Comparison of ENCODE assay signal across 1 cellular context in the genomic region with DNA sequence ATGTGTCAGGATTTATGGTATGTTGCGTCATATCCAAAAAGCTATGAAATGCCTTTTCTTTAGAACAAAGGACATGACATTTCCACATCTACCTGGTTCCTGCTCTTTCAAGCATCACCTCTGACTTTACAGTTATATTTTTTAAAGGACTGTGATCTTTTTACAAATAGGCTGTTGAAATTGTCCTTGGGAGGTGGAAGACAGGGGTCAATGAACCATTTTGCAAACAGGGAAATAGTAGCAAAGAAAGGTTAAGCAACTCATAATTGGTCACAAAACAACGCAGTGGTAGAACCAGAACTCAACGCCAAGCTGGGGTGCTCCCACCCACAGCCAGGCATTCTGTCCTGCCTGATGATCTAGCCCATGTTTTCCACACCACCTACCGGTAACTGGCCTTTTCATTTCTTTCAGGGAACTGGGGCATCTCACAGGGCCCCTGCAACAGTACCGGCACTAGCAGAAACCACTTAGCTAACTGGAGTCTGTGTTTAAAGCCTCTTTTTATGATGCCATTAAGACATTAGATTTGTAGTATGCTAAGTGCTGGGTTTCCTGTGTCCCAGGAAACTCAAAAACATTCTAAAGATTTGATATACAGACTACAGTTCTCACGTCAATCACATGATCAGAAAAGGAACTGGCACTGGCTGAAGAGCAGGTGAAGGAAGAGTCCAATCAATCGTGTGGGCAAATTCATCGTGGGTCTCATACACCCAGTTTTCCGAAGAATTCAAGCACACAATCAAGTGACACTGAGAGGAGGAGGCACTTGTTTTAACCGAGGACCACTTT.
TF ChIP-seq lines count a peak whose summit lies in the region.

No MANE protein-coding gene starts in this region.

TF ChIP-seq in HepG2, 621 proteins besides CTCF, POLR2A, EP300 and RAD21 (continued from another document):
- TF ChIP-seq, protein P1, sequence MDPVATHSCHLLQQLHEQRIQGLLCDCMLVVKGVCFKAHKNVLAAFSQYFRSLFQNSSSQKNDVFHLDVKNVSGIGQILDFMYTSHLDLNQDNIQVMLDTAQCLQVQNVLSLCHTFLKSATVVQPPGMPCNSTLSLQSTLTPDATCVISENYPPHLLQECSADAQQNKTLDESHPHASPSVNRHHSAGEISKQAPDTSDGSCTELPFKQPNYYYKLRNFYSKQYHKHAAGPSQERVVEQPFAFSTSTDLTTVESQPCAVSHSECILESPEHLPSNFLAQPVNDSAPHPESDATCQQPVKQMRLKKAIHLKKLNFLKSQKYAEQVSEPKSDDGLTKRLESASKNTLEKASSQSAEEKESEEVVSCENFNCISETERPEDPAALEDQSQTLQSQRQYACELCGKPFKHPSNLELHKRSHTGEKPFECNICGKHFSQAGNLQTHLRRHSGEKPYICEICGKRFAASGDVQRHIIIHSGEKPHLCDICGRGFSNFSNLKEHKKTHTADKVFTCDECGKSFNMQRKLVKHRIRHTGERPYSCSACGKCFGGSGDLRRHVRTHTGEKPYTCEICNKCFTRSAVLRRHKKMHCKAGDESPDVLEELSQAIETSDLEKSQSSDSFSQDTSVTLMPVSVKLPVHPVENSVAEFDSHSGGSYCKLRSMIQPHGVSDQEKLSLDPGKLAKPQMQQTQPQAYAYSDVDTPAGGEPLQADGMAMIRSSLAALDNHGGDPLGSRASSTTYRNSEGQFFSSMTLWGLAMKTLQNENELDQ (CRISPR knock-in tag; IDR thresholded peaks at IDR 0.05; ENCODE audit: borderline replicate concordance) = peak; percentile 79; the same call in 1 of the 2 replicates
- TF ChIP-seq TCF12 (IDR thresholded peaks at IDR 0.05) (no peak), TCF12 (CRISPR knock-in tag; IDR thresholded peaks at IDR 0.05) (peak; percentile 84; the same call in 1 of the 2 replicates), NFYC (CRISPR knock-in tag; IDR thresholded peaks at IDR 0.05) (no peak; the same call in 1 of the 2 replicates), ZNF563 (CRISPR knock-in tag; IDR thresholded peaks at IDR 0.05) (no peak), ZNF430 (CRISPR knock-in tag; IDR thresholded peaks at IDR 0.05) (peak; percentile 91), ZNF343 (CRISPR knock-in tag; IDR thresholded peaks at IDR 0.05) (peak; percentile 62; the same call in 1 of the 2 replicates), SMARCE1 (IDR thresholded peaks at IDR 0.05; ENCODE audit: borderline replicate concordance) (no peak), RELA (CRISPR knock-in tag; IDR thresholded peaks at IDR 0.05) (no peak; the same call in 1 of the 2 replicates), ZSCAN22 (CRISPR knock-in tag; IDR thresholded peaks at IDR 0.05) (no peak; the same call in 1 of the 2 replicates), IRX3 (CRISPR knock-in tag; IDR thresholded peaks at IDR 0.05; ENCODE audit: borderline replicate concordance, low read depth) (no peak), ZNF619 (CRISPR knock-in tag; IDR thresholded peaks at IDR 0.05) (0 out of 2 replicates have a peak, but pooled peaks have one; percentile 72), ZSCAN21 (CRISPR knock-in tag; IDR thresholded peaks at IDR 0.05; ENCODE audit: borderline replicate concordance) (peak; percentile 96), ZNF652 (CRISPR knock-in tag; IDR thresholded peaks at IDR 0.05; ENCODE audit: borderline replicate concordance, low read depth) (no peak), POGZ (CRISPR knock-in tag; IDR thresholded peaks at IDR 0.05) (peak; percentile 96), ZBTB20 (CRISPR knock-in tag; IDR thresholded peaks at IDR 0.05; ENCODE audit: borderline replicate concordance, low read depth) (peak; percentile 86; the same call in 1 of the 2 replicates), PPARG (CRISPR knock-in tag; conservative IDR thresholded peaks at IDR 0.05) (peak; percentile 96), ZNF317 (CRISPR knock-in tag; IDR thresholded peaks at IDR 0.05) (peak; percentile 60), RAD51 (IDR thresholded peaks at IDR 0.05; ENCODE audit: borderline replicate concordance) (no peak), ZNF10 (CRISPR knock-in tag; IDR thresholded peaks at IDR 0.05; ENCODE audit: borderline replicate concordance, low read depth) (no peak), ZNF7 (CRISPR knock-in tag; IDR thresholded peaks at IDR 0.05) (no peak)
- TF ChIP-seq, protein P2, sequence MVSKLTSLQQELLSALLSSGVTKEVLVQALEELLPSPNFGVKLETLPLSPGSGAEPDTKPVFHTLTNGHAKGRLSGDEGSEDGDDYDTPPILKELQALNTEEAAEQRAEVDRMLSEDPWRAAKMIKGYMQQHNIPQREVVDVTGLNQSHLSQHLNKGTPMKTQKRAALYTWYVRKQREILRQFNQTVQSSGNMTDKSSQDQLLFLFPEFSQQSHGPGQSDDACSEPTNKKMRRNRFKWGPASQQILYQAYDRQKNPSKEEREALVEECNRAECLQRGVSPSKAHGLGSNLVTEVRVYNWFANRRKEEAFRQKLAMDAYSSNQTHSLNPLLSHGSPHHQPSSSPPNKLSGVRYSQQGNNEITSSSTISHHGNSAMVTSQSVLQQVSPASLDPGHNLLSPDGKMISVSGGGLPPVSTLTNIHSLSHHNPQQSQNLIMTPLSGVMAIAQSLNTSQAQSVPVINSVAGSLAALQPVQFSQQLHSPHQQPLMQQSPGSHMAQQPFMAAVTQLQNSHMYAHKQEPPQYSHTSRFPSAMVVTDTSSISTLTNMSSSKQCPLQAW (CRISPR knock-in tag; IDR thresholded peaks at IDR 0.05) = peak; percentile 88
- TF ChIP-seq, protein P3, sequence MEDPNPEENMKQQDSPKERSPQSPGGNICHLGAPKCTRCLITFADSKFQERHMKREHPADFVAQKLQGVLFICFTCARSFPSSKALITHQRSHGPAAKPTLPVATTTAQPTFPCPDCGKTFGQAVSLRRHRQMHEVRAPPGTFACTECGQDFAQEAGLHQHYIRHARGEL (CRISPR knock-in tag; IDR thresholded peaks at IDR 0.05) = no peak
- TF ChIP-seq, protein P4, sequence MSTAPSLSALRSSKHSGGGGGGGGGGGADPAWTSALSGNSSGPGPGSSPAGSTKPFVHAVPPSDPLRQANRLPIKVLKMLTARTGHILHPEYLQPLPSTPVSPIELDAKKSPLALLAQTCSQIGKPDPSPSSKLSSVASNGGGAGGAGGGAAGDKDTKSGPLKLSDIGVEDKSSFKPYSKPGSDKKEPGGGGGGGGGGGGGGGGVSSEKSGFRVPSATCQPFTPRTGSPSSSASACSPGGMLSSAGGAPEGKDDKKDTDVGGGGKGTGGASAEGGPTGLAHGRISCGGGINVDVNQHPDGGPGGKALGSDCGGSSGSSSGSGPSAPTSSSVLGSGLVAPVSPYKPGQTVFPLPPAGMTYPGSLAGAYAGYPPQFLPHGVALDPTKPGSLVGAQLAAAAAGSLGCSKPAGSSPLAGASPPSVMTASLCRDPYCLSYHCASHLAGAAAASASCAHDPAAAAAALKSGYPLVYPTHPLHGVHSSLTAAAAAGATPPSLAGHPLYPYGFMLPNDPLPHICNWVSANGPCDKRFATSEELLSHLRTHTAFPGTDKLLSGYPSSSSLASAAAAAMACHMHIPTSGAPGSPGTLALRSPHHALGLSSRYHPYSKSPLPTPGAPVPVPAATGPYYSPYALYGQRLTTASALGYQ (CRISPR knock-in tag; IDR thresholded peaks at IDR 0.05) = peak; percentile 98
- TF ChIP-seq, protein P5, sequence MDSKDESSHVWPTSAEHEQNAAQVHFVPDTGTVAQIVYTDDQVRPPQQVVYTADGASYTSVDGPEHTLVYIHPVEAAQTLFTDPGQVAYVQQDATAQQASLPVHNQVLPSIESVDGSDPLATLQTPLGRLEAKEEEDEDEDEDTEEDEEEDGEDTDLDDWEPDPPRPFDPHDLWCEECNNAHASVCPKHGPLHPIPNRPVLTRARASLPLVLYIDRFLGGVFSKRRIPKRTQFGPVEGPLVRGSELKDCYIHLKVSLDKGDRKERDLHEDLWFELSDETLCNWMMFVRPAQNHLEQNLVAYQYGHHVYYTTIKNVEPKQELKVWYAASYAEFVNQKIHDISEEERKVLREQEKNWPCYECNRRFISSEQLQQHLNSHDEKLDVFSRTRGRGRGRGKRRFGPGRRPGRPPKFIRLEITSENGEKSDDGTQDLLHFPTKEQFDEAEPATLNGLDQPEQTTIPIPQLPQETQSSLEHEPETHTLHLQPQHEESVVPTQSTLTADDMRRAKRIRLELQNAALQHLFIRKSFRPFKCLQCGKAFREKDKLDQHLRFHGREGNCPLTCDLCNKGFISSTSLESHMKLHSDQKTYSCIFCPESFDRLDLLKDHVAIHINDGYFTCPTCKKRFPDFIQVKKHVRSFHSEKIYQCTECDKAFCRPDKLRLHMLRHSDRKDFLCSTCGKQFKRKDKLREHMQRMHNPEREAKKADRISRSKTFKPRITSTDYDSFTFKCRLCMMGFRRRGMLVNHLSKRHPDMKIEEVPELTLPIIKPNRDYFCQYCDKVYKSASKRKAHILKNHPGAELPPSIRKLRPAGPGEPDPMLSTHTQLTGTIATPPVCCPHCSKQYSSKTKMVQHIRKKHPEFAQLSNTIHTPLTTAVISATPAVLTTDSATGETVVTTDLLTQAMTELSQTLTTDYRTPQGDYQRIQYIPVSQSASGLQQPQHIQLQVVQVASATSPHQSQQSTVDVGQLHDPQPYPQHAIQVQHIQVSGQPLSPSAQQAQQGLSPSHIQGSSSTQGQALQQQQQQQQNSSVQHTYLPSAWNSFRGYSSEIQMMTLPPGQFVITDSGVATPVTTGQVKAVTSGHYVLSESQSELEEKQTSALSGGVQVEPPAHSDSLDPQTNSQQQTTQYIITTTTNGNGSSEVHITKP (CRISPR knock-in tag; IDR thresholded peaks at IDR 0.05; ENCODE audit: low read depth) = peak; percentile 88
- TF ChIP-seq, protein P6, sequence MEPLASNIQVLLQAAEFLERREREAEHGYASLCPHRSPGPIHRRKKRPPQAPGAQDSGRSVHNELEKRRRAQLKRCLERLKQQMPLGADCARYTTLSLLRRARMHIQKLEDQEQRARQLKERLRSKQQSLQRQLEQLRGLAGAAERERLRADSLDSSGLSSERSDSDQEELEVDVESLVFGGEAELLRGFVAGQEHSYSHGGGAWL (CRISPR knock-in tag; IDR thresholded peaks at IDR 0.05) = peak; percentile 53
